In genomic region chr22:41367039-41367679, GRCh38 we compare ENCODE assay signal across 9 cellular contexts. TPM values are rescaled to one million over a fixed set of nuclear protein-coding genes. Genes with fewer than 3 reads are reported as not detected.
DNase-seq lines count a peak whose midpoint lies in the region; ATAC-seq and FAIRE-seq lines count a peak whose summit lies in the region.
"Had no signal": no experiment of that assay in that cellular context is flagged by ENCODE, and none has a peak within 500 bp of the region (broad histone marks: within the 10 kb centered on the region; RNA-seq: fewer than 3 reads in every experiment).

No MANE protein-coding gene starts in this region.

- ATAC-seq in GM21825 (IDR thresholded peaks at IDR 0.05; ENCODE audit: unreplicated experiment) = no peak

- peaks cover 18% of the 10 kb centered on the region for H3K27me3 Mint-ChIP-seq in activated T-helper 2 cell treated with anti-CD3 and anti-CD28 coated beads, Interferon-gamma antibody, Interleukin-2, Interleukin-4, amounts not matched to agents 10 μg/mL and 5 μg/mL and 100 μg/mL, durations not matched to agents 14 hours and 24 hours and 36 hours (ENCODE audit: low read depth)
- H3K27me3 Mint-ChIP-seq: activated naive CD8-positive, alpha-beta T cell had no signal

- no peaks in the 10 kb centered on the region for H3K36me3 Mint-ChIP-seq in activated T-helper 2 cell treated with anti-CD3 and anti-CD28 coated beads, Interferon-gamma antibody, Interleukin-2, Interleukin-4, amounts not matched to agents 10 μg/mL and 5 μg/mL and 100 μg/mL, durations not matched to agents 14 hours and 24 hours and 36 hours (ENCODE audit: low read depth)
- H3K36me3 Mint-ChIP-seq: activated naive CD8-positive, alpha-beta T cell had no signal

- H3K4me1 Mint-ChIP-seq in activated T-helper 2 cell treated with anti-CD3 and anti-CD28 coated beads, Interferon-gamma antibody, Interleukin-2, Interleukin-4, amounts not matched to agents 10 μg/mL and 5 μg/mL and 100 μg/mL, durations not matched to agents 14 hours and 24 hours and 36 hours (ENCODE audit: low read depth) = no peaks in the 10 kb centered on the region

- no peak overlapping the region for H3K4me3 Mint-ChIP-seq in activated T-helper 2 cell treated with anti-CD3 and anti-CD28 coated beads, Interferon-gamma antibody, Interleukin-2, Interleukin-4, amounts not matched to agents 10 μg/mL and 5 μg/mL and 100 μg/mL, durations not matched to agents 14 hours and 24 hours and 36 hours (ENCODE audit: low read depth)
- H3K4me3 Mint-ChIP-seq: activated naive CD8-positive, alpha-beta T cell had no signal

- intact Hi-C loops in activated T-helper 2 cell treated with anti-CD3 and anti-CD28 coated beads, Interferon-gamma antibody, Interleukin-2, Interleukin-4, amounts not matched to agents 10 μg/mL and 5 μg/mL and 100 μg/mL, durations not matched to agents 14 hours and 24 hours and 36 hours (cut with micrococcal nuclease) = no loop called here

- no peak for FAIRE-seq in frontal cortex (lab: Jason Lieb, UNC)

- no peaks in the 10 kb centered on the region for H3K9me3 Mint-ChIP-seq in activated T-helper 2 cell treated with anti-CD3 and anti-CD28 coated beads, Interferon-gamma antibody, Interleukin-2, Interleukin-4, amounts not matched to agents 10 μg/mL and 5 μg/mL and 100 μg/mL, durations not matched to agents 14 hours and 24 hours and 36 hours

- H3K27ac Mint-ChIP-seq in activated T-helper 2 cell treated with anti-CD3 and anti-CD28 coated beads, Interferon-gamma antibody, Interleukin-2, Interleukin-4, amounts not matched to agents 10 μg/mL and 5 μg/mL and 100 μg/mL, durations not matched to agents 14 hours and 24 hours and 36 hours = no peak overlapping the region
- H3K27ac Mint-ChIP-seq: activated naive CD8-positive, alpha-beta T cell had no signal

- peak; percentile 21 for DNase-seq in stimulated activated CD4-positive, alpha-beta T cell treated with anti-CD3 and anti-CD28 coated beads, Interleukin-15, amount 100 ng/mL, for 24 hours
- DNase-seq in stimulated activated CD4-positive, alpha-beta T cell treated with anti-CD3 and anti-CD28 coated beads, Interleukin-4, amount 100 ng/mL, for 1 hour = no peak
- DNase-seq in NCI-H2227 (lab: John Stamatoyannopoulos, UW; ENCODE audit: unreplicated experiment) = peak; percentile 88
- peak; percentile 25 to 35 for DNase-seq in activated T-cell treated with anti-CD3 and anti-CD28 coated beads, Interleukin-2, amount 50 U/mL, for 48 hours
- peak; percentile 93 to 98 for DNase-seq in frontal cortex (ENCODE audit: low spot score in 2 of 2)
- DNase-seq in non-pigmented ciliary epithelial cell (ENCODE audit: low read depth) = peak; percentile 68
- DNase-seq in activated T-helper 2 cell treated with anti-CD3 and anti-CD28 coated beads, Interferon-gamma antibody, Interleukin-2, Interleukin-4, amounts not matched to agents 10 μg/mL and 5 μg/mL and 100 μg/mL, durations not matched to agents 14 hours and 24 hours and 36 hours (ENCODE audit: low spot score) = no peak

RNA-seq across cellular contexts. Expression of gene TEF, which starts 14.6 kb away (rescaled TPM):
- 7.3 TPM for total RNA-seq in frontal cortex
- 1.7 and 1.9 TPM in 2 replicates for total RNA-seq in activated T-helper 2 cell treated with anti-CD3 and anti-CD28 coated beads, Interferon-gamma antibody, Interleukin-2, Interleukin-4, amounts not matched to agents 10 μg/mL and 5 μg/mL and 100 μg/mL, durations not matched to agents 14 hours and 24 hours and 36 hours

Comparison
In these comparisons a context has a peak if more than half of its experiments do, and no peak if none do; other contexts are left out.
1. DNase-seq: peak in stimulated activated CD4-positive, alpha-beta T cell treated with anti-CD3 and anti-CD28 coated beads, Interleukin-15, amount 100 ng/mL, for 24 hours (single experiment), NCI-H2227 (single experiment), activated T-cell treated with anti-CD3 and anti-CD28 coated beads, Interleukin-2, amount 50 U/mL, for 48 hours (2 of 2), frontal cortex (2 of 2) and non-pigmented ciliary epithelial cell (single experiment); none in stimulated activated CD4-positive, alpha-beta T cell treated with anti-CD3 and anti-CD28 coated beads, Interleukin-4, amount 100 ng/mL, for 1 hour (single experiment) and activated T-helper 2 cell treated with anti-CD3 and anti-CD28 coated beads, Interferon-gamma antibody, Interleukin-2, Interleukin-4, amounts not matched to agents 10 μg/mL and 5 μg/mL and 100 μg/mL, durations not matched to agents 14 hours and 24 hours and 36 hours (single experiment).